8 cellular contexts compared by ENCODE assay signal in genomic region chr20:62794007-62794724, GRCh38. TPM values are rescaled to one million over a fixed set of nuclear protein-coding genes. Genes with fewer than 3 reads are reported as not detected.
DNase-seq lines count a peak whose midpoint lies in the region; ATAC-seq, FAIRE-seq and TF ChIP-seq lines count a peak whose summit lies in the region.

No MANE protein-coding gene starts in this region.

- H3K9me2 ChIP-seq in MM.1S (replicated peaks; ENCODE audit: insufficient read depth, low read length): no peaks in the 10 kb centered on the region

- H3K4me3 ChIP-seq in MM.1S (ENCODE audit: low read length): peak overlapping the region; percentile 91
- H3K4me3 ChIP-seq in neuronal stem cell (ENCODE audit: low read length in 2 of 2): peak overlapping the region; percentile 67 to 84

- H3K23ac ChIP-seq in neuronal stem cell (ENCODE audit: low read depth, low read length, poor library complexity): peak overlapping the region; percentile 35

- peak; percentile 82 for ATAC-seq in foreskin keratinocyte

- FAIRE-seq in G401.6 (lab: Jason Lieb, UNC): peak; percentile 44

- H2BK120ac ChIP-seq in neuronal stem cell (ENCODE audit: low read depth, low read length): peak overlapping the region; percentile 89

- H2BK12ac ChIP-seq in neuronal stem cell (ENCODE audit: low read length): peak overlapping the region; percentile 99

- H3K27me3 ChIP-seq in MM.1S (replicated peaks; ENCODE audit: insufficient read depth, low read length): peaks cover 17% of the 10 kb centered on the region
- no peaks in the 10 kb centered on the region for H3K27me3 ChIP-seq in foreskin keratinocyte
- H3K27me3 ChIP-seq in neuronal stem cell (ENCODE audit: control insufficient read depth in 3 of 3, insufficient read depth in 3 of 3, low read depth in 1 of 3, low read length in 3 of 3): peaks cover 4 to 30% (median 9%) of the 10 kb centered on the region in 3 experiments

- H4K8ac ChIP-seq in neuronal stem cell (ENCODE audit: low read depth, low read length): peak overlapping the region; percentile 75

- peak overlapping the region; percentile 98 for H3K18ac ChIP-seq in neuronal stem cell (ENCODE audit: low read length)

- H3K4ac ChIP-seq in neuronal stem cell (ENCODE audit: low read length): peak overlapping the region; percentile 31

- H3K79me1 ChIP-seq in neuronal stem cell (ENCODE audit: low read depth, low read length): peaks cover 4% of the 10 kb centered on the region

- no peaks in the 10 kb centered on the region for H4K20me1 ChIP-seq in MM.1S (ENCODE audit: insufficient read depth, low read length)

- H3K27ac ChIP-seq in MM.1S (ENCODE audit: low read length) (peak overlapping the region; percentile 82), foreskin keratinocyte (no peak overlapping the region), neuronal stem cell (replicated peaks; ENCODE audit: low read length) (no peak overlapping the region)

- H4K91ac ChIP-seq in neuronal stem cell (ENCODE audit: low read depth, low read length, poor library complexity): peak overlapping the region; percentile 76

- H3K36me3 ChIP-seq in MM.1S (replicated peaks; ENCODE audit: insufficient read depth, low read length) (no peaks in the 10 kb centered on the region), neuronal stem cell (replicated peaks in 1 of 2; ENCODE audit: control insufficient read depth in 2 of 2, insufficient read depth in 2 of 2, low read length in 2 of 2) (peaks cover 7 to 18% of the 10 kb centered on the region in 2 donors)

- H3K4me2 ChIP-seq in MM.1S (ENCODE audit: low read depth, low read length) (peak overlapping the region; percentile 100), neuronal stem cell (ENCODE audit: insufficient read depth, low read length, poor library complexity, severe bottlenecking) (peak overlapping the region; percentile 82)

- no peaks in the 10 kb centered on the region for H3K9me3 ChIP-seq in MM.1S (replicated peaks; ENCODE audit: insufficient read depth, low read length)
- H3K9me3 ChIP-seq in neuronal stem cell (replicated peaks in 1 of 2; ENCODE audit: control insufficient read depth in 2 of 2, insufficient read depth in 1 of 2, low read depth in 1 of 2, low read length in 2 of 2): peaks cover 0 to 2% of the 10 kb centered on the region in 2 donors

- H3K14ac ChIP-seq in neuronal stem cell (ENCODE audit: low read length): peak overlapping the region; percentile 90

- H2BK5ac ChIP-seq in neuronal stem cell (ENCODE audit: low read length): no peak overlapping the region

- peak overlapping the region; percentile 90 for H3K9ac ChIP-seq in MM.1S (ENCODE audit: low read length)
- H3K9ac ChIP-seq in neuronal stem cell (ENCODE audit: low read depth, low read length, poor library complexity): peak overlapping the region; percentile 74

- H2AK5ac ChIP-seq in neuronal stem cell (ENCODE audit: low read depth, low read length): peak overlapping the region; percentile 96

- DNase-seq in HCEC 1CT (peak; percentile 94), MM.1S (peak; percentile 93), SIG-M5 (lab: John Stamatoyannopoulos, UW) (peak; percentile 44), foreskin keratinocyte (peak; percentile 70 to 84), neuronal stem cell (ENCODE audit: low spot score) (peak; percentile 95), stromal cell of bone marrow (ENCODE audit: low read depth) (peak; percentile 90)
- peak; percentile 85 for DNase-seq in activated gamma-delta T cell treated with anti-CD3 and anti-CD28 coated beads, Interleukin-2, amount 50 U/mL, for 16 hours (ENCODE audit: low read depth)

- H3F3A ChIP-seq in MM.1S (ENCODE audit: insufficient read depth, low read length): peaks cover 18% of the 10 kb centered on the region

- H2AFZ ChIP-seq in MM.1S (ENCODE audit: low read length) (peak overlapping the region; percentile 95), neuronal stem cell (ENCODE audit: low read length) (peak overlapping the region; percentile 97)

- no CpG with 5 or more reads among the region's 69 CpGs for whole genome bisulfite sequencing in neuronal stem cell (ENCODE audit: extremely low coverage in 2 of 2, insufficient read length in 2 of 2, insufficient replicate concordance in 1 of 2), 2 donors

- H2BK15ac ChIP-seq in neuronal stem cell (ENCODE audit: low read length): peak overlapping the region; percentile 98

- H3K4me1 ChIP-seq in MM.1S (ENCODE audit: low read length) (peaks cover 11% of the 10 kb centered on the region), foreskin keratinocyte (no peaks in the 10 kb centered on the region), neuronal stem cell (ENCODE audit: control insufficient read depth in 2 of 2, insufficient read depth in 1 of 2, low read depth in 1 of 2, low read length in 2 of 2) (peaks cover 14 to 15% of the 10 kb centered on the region in 2 donors)

- peaks cover 10% of the 10 kb centered on the region for H3K79me2 ChIP-seq in MM.1S (ENCODE audit: low read length)

- TF ChIP-seq CTCF in MM.1S (IDR thresholded peaks at IDR 0.05; ENCODE audit: low read length): no peak
- no peak for TF ChIP-seq CTCF in foreskin keratinocyte (conservative IDR thresholded peaks at IDR 0.05)

RNA-seq across cellular contexts. Expression of gene MRGBP, which starts 2.1 kb away (rescaled TPM):
- 25.3 and 26.5 TPM in 2 replicates for total RNA-seq in foreskin keratinocyte
- polyA plus RNA-seq in foreskin keratinocyte: 20.5 and 23.1 TPM in 2 replicates
- 15.5 TPM for polyA plus RNA-seq in neuronal stem cell (2013, experiment 1 of 2)
- 15.6 TPM for polyA plus RNA-seq in neuronal stem cell (2013, experiment 2 of 2)

RNA-seq across cellular contexts. Expression of gene OGFR, which starts 10.5 kb away (rescaled TPM):
- 45.2 and 46.3 TPM in 2 replicates for total RNA-seq in foreskin keratinocyte
- polyA plus RNA-seq in foreskin keratinocyte: 45.9 and 54.3 TPM in 2 replicates
- 15.0 TPM for polyA plus RNA-seq in neuronal stem cell (2013, experiment 1 of 2)
- polyA plus RNA-seq in neuronal stem cell (2013, experiment 2 of 2): 14.7 TPM

RNA-seq across cellular contexts. Expression of gene COL9A3, which starts 22.7 kb away (rescaled TPM):
- 10.1 and 10.8 TPM in 2 replicates for total RNA-seq in foreskin keratinocyte
- polyA plus RNA-seq in foreskin keratinocyte: 13.9 and 14.4 TPM in 2 replicates
- polyA plus RNA-seq in neuronal stem cell (2013, experiment 1 of 2): 77.2 TPM
- polyA plus RNA-seq in neuronal stem cell (2013, experiment 2 of 2): 77.0 TPM

Comparison
In these comparisons a context has a peak if more than half of its experiments do, and no peak if none do; other contexts are left out.
1. DNase-seq: peak in every context shown above with its lines; median percentile 95 in neuronal stem cell; 94 in HCEC 1CT; 93 in MM.1S; 90 in stromal cell of bone marrow; 85 in activated gamma-delta T cell treated with anti-CD3 and anti-CD28 coated beads, Interleukin-2, amount 50 U/mL, for 16 hours; 77 in foreskin keratinocyte; 44 in SIG-M5.